Comparison of ENCODE assay signal across 8 cellular contexts in the genomic region with DNA sequence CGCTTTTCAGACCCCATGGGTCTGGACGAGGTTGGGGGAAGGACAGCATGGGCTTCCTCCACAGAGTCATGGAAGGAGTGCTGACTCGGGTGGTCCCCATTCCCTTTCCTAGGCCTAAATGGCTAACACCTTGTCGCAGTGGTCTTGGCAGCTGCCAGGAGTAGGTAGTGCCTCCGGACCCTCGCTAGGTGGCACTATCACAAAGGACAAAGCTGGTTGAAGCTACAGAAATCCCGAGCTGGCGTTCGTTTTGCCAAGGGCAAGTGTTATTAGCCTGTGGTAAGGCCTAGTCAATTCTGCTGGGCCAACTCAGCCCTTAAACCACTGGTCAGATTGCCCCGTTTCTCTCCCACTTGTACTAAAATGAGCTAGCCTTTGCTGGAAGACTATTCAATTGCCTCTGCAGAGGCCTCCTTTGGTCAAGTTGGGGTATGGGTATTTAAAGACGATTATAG. TPM values are rescaled to one million over a fixed set of nuclear protein-coding genes. Genes with fewer than 3 reads are reported as not detected.
DNase-seq lines count a peak whose midpoint lies in the region; ATAC-seq and TF ChIP-seq lines count a peak whose summit lies in the region.

No MANE protein-coding gene starts in this region.

- in situ Hi-C loops in IMR-90 (cut with MboI; ENCODE audit: low sequenced_read_pairs) = no loop called here

- DNase-seq in CD1c-positive myeloid dendritic cell (ENCODE audit: extremely low spot score) = peak; percentile 89
- DNase-seq in GM20000 (ENCODE audit: low spot score) = peak; percentile 83
- DNase-seq in IMR-90 = peak; percentile 94
- DNase-seq in OCI-LY7 (ENCODE audit: low spot score) = peak; percentile 92
- DNase-seq in activated T-cell treated with anti-CD3 and anti-CD28 coated beads for 4 hours = peak; percentile 82
- DNase-seq in erythroblast (lab: John Stamatoyannopoulos, UW) = peak; percentile 89 to 92
- peak; percentile 89 for DNase-seq in mucosa of gallbladder (ENCODE audit: low spot score)
- peak; percentile 63 for DNase-seq in stimulated activated CD8-positive, alpha-beta memory T cell treated with anti-CD3 and anti-CD28 coated beads, Interleukin-4, amount 100 ng/mL, for 24 hours (ENCODE audit: low read depth)

- WGBS in IMR-90 (ENCODE audit: extremely low coverage in 2 of 2, insufficient read length in 1 of 2), 2 experiments = 0% methylated on average over 5 of the region's 11 CpGs; no CpG with 5 or more reads in 1 of the 2 experiments

- H3K9ac ChIP-seq in IMR-90 (ENCODE audit: low read depth, low read length) = peak overlapping the region; percentile 83

- peaks cover 12% of the 10 kb centered on the region for H3K36me3 ChIP-seq in IMR-90 (ENCODE audit: control insufficient read depth, insufficient read depth, low read length)
- H3K36me3 ChIP-seq in OCI-LY7 (ENCODE audit: insufficient read depth, low read length) = peaks cover 21% of the 10 kb centered on the region

- H2BK20ac ChIP-seq in IMR-90 (ENCODE audit: low read depth, low read length) = peak overlapping the region; percentile 27; the same call in 1 of the 2 replicates

- dilution Hi-C loops in IMR-90 (cut with HindIII; ENCODE audit: low sequenced_read_pairs, unreplicated experiment) = no loop called here

- H3K23ac ChIP-seq in IMR-90 (ENCODE audit: low read depth, low read length) = no peak overlapping the region

- peak overlapping the region; percentile 82 for H3K4ac ChIP-seq in IMR-90 (ENCODE audit: low read depth, low read length)

- H2BK15ac ChIP-seq in IMR-90 (ENCODE audit: low read depth, low read length) = 0 out of 3 replicates have a peak overlapping the region, but pooled peaks have one; percentile 55

- H2AK5ac ChIP-seq in IMR-90 (ENCODE audit: low read depth, low read length) = peak overlapping the region; percentile 86; the same call in 1 of the 2 replicates

- peaks cover 27% of the 10 kb centered on the region for H3K79me2 ChIP-seq in OCI-LY7 (ENCODE audit: insufficient read depth, low read depth, low read length)

- peaks cover 3% of the 10 kb centered on the region for H3K4me1 ChIP-seq in IMR-90 (ENCODE audit: control insufficient read depth, insufficient read depth, low read length)
- H3K4me1 ChIP-seq in OCI-LY7 (ENCODE audit: insufficient read depth, low read length, poor library complexity, severe bottlenecking) = peaks cover 22% of the 10 kb centered on the region

- peak overlapping the region; percentile 86; the same call in 1 of the 2 replicates for H3K56ac ChIP-seq in IMR-90 (ENCODE audit: extremely low read depth, insufficient read depth, low read length)

- H4K20me1 ChIP-seq in IMR-90 (ENCODE audit: insufficient read depth, low read length) = peaks cover 28% of the 10 kb centered on the region
- H4K20me1 ChIP-seq in OCI-LY7 (ENCODE audit: insufficient read depth, low read length) = peaks cover 15% of the 10 kb centered on the region; the same call in 1 of the 2 replicates

- CTCF ChIA-PET in IMR-90 (lab: Yijun Ruan, JAX) = interaction anchor here (0.6 to 1.6 kb wide), 12 partner anchors 9 to 384 kb away, joined by 3 to 10 read pairs (median 4); partner anchors contain the start of genes CHRNB2 and KCNN3
- CTCF ChIA-PET in OCI-LY7 (lab: Charles Lee; ENCODE audit: unreplicated experiment) = interaction anchor here (0.6 to 1.6 kb wide), 6 partner anchors 13 to 306 kb away, joined by 3 to 4 read pairs (median 3); no protein-coding TSS in a partner anchor

- H3K14ac ChIP-seq in IMR-90 (replicated peaks; ENCODE audit: low read depth, low read length) = peak overlapping the region; percentile 80; the same call in 1 of the 2 replicates

- ATAC-seq in IMR-90 (ENCODE audit: low read depth) = peak; percentile 40

- intact Hi-C loops in IMR-90 (cut with micrococcal nuclease) = loop anchor here (1.0 to 5.0 kb wide), 5 partner anchors 110 to 501 kb away; no protein-coding TSS in a partner anchor
- intact Hi-C loops in OCI-LY7 (cut with micrococcal nuclease; ENCODE audit: unreplicated experiment) = loop anchor here (1.0 to 5.0 kb wide), 9 partner anchors 49 to 524 kb away; partner anchors contain the start of genes ADAR, PMVK and UBAP2L

- H3K18ac ChIP-seq in IMR-90 (ENCODE audit: low read depth, low read length) = no peak overlapping the region

- peak overlapping the region; percentile 68 for H2BK5ac ChIP-seq in IMR-90 (ENCODE audit: low read depth, low read length, poor library complexity, severe bottlenecking)

- TF ChIP-seq POLR2A in IMR-90 (IDR thresholded peaks at IDR 0.05; ENCODE audit: low read depth, low read length) = peak; percentile 51; the same call in 1 of the 2 replicates
- TF ChIP-seq POLR2A in erythroblast (IDR thresholded peaks at IDR 0.05; ENCODE audit: low read length) = no peak

- H4K91ac ChIP-seq in IMR-90 (ENCODE audit: insufficient read depth, low read depth, low read length) = peak overlapping the region; percentile 85; the same call in 1 of the 2 replicates

- peak overlapping the region; percentile 99 for H2AFZ ChIP-seq in IMR-90 (replicated peaks; ENCODE audit: low read length, poor library complexity)
- H2AFZ ChIP-seq in OCI-LY7 (ENCODE audit: low read length) = peak overlapping the region; percentile 69; the same call in 1 of the 2 replicates

- H3K79me1 ChIP-seq in IMR-90 (ENCODE audit: low read depth in 1 of 2, low read length in 2 of 2) = peaks cover 17 to 36% of the 10 kb centered on the region in 2 experiments

- peak; percentile 98 for TF ChIP-seq RAD21 in IMR-90 (IDR thresholded peaks at IDR 0.05; ENCODE audit: low read length)

- POLR2A ChIA-PET in IMR-90 (lab: Charles Lee; ENCODE audit: unreplicated experiment) (interaction anchor here (0.7 kb wide), 1 partner anchor 23 kb away, joined by 3 read pairs; no protein-coding TSS in a partner anchor), OCI-LY7 (lab: Charles Lee) (interaction anchor here (0.5 to 2.3 kb wide), 5 partner anchors 14 to 485 kb away, joined by 3 to 8 read pairs (median 4); no protein-coding TSS in a partner anchor)

- peak overlapping the region; percentile 73 to 94; a peak in 3 of 4 replicates for H4K8ac ChIP-seq in IMR-90 (ENCODE audit: low read depth in 2 of 2, low read length in 2 of 2)

- BruUV-seq in IMR-90 (replicated peaks; lab: Mats Ljungman, UMichigan) = no TSS peak
- BruUV-seq in OCI-LY7 (replicated peaks; lab: Mats Ljungman, UMichigan) = no TSS peak

- H2BK120ac ChIP-seq in IMR-90 (ENCODE audit: low read depth, low read length) = peak overlapping the region; percentile 56; the same call in 1 of the 2 replicates

- H3K4me2 ChIP-seq in IMR-90 (ENCODE audit: low read depth, low read length) = peak overlapping the region; percentile 82
- H3K4me2 ChIP-seq in OCI-LY7 (ENCODE audit: low read length) = peak overlapping the region; percentile 90

- H3K9me3 ChIP-seq in IMR-90 (ENCODE audit: control insufficient read depth, insufficient read depth, low read length) (no peaks in the 10 kb centered on the region), OCI-LY7 (ENCODE audit: low read length) (no peaks in the 10 kb centered on the region)

- peak overlapping the region; percentile 63; the same call in 1 of the 2 replicates for H4K5ac ChIP-seq in IMR-90 (ENCODE audit: low read depth, low read length)

- peak; percentile 92 for TF ChIP-seq CTCF in GM20000 (IDR thresholded peaks at IDR 0.05; ENCODE audit: extremely low read depth, missing control alignments)
- TF ChIP-seq CTCF in IMR-90 (conservative IDR thresholded peaks at IDR 0.05; ENCODE audit: low read depth, low read length) = peak; percentile 95
- TF ChIP-seq CTCF in OCI-LY7 (conservative IDR thresholded peaks at IDR 0.05; ENCODE audit: low read length) = peak; percentile 98

- H3K4me3 ChIP-seq in IMR-90 (ENCODE audit: insufficient read depth, low read depth, low read length) (peak overlapping the region; percentile 52; the same call in 1 of the 2 replicates), OCI-LY7 (ENCODE audit: low read depth, low read length, poor library complexity, severe bottlenecking) (peak overlapping the region; percentile 69)

- H3K9me2 ChIP-seq in OCI-LY7 (ENCODE audit: insufficient read depth, low read length) = no peaks in the 10 kb centered on the region

- H2AK9ac ChIP-seq in IMR-90 (replicated peaks; ENCODE audit: low read depth, low read length, poor library complexity) = peak overlapping the region; percentile 89

- H3K27ac ChIP-seq in IMR-90 (ENCODE audit: insufficient read depth, low read length) (peak overlapping the region; percentile 89; the same call in 1 of the 2 replicates), OCI-LY7 (ENCODE audit: low read depth, low read length, poor library complexity, severe bottlenecking) (peak overlapping the region; percentile 63)

- peaks cover 17% of the 10 kb centered on the region; the same call in 1 of the 2 replicates for H3K9me1 ChIP-seq in IMR-90 (ENCODE audit: insufficient read depth, low read length)

- no peaks in the 10 kb centered on the region for H3K27me3 ChIP-seq in IMR-90 (ENCODE audit: control insufficient read depth, insufficient read depth, low read length)

RNA-seq across cellular contexts. Expression of gene UBE2Q1, which starts 1.1 kb away (rescaled TPM):
- total RNA-seq in IMR-90 (2012; rRNA removed) (24.7 and 25.3 TPM in 2 replicates), OCI-LY7 (2022) (84.5 and 93.7 TPM in 2 replicates), mucosa of gallbladder (84.0 TPM)
- polyA plus RNA-seq in IMR-90 (2012; rRNA removed) = 20.6 and 21.3 TPM in 2 replicates
- polyA plus RNA-seq in IMR-90 (2012; cell fraction: cytosol; rRNA removed) = 5.2 and 5.9 TPM in 2 replicates
- polyA plus RNA-seq in IMR-90 (2012; cell fraction: nucleus; rRNA removed; ENCODE audit: low replicate concordance) = 17.5 and 18.6 TPM in 2 replicates
- total RNA-seq in OCI-LY7 (2014; rRNA removed; shearing (Covaris generic)) = 34.6 and 54.0 TPM in 2 replicates

RNA-seq across cellular contexts. Expression of gene CHRNB2, which starts 8.1 kb away (rescaled TPM):
- total RNA-seq in IMR-90 (2012; rRNA removed) = under 0.01 TPM in 1 of 2 replicates, not detected in the other
- 0.03 and 0.09 TPM in 2 replicates for polyA plus RNA-seq in IMR-90 (2012; rRNA removed)
- polyA plus RNA-seq in IMR-90 (2012; cell fraction: cytosol; rRNA removed) = 0.05 TPM in 1 of 2 replicates, not detected in the other
- polyA plus RNA-seq in IMR-90 (2012; cell fraction: nucleus; rRNA removed; ENCODE audit: low replicate concordance) = 0.03 and 0.11 TPM in 2 replicates
- 0.13 and 0.33 TPM in 2 replicates for total RNA-seq in OCI-LY7 (2014; rRNA removed; shearing (Covaris generic))
- 0.42 and 0.55 TPM in 2 replicates for total RNA-seq in OCI-LY7 (2022)
- total RNA-seq in mucosa of gallbladder = 0.17 TPM

RNA-seq across cellular contexts. Expression of gene ADAR, which starts 48.5 kb away (rescaled TPM):
- total RNA-seq in IMR-90 (2012; rRNA removed) = 101 and 131 TPM in 2 replicates
- polyA plus RNA-seq in IMR-90 (2012; rRNA removed) = 70.9 and 72.2 TPM in 2 replicates
- polyA plus RNA-seq in IMR-90 (2012; cell fraction: cytosol; rRNA removed) = 28.3 and 36.9 TPM in 2 replicates
- 83.2 and 150 TPM in 2 replicates for polyA plus RNA-seq in IMR-90 (2012; cell fraction: nucleus; rRNA removed; ENCODE audit: low replicate concordance)
- 87.8 and 90.2 TPM in 2 replicates for total RNA-seq in OCI-LY7 (2014; rRNA removed; shearing (Covaris generic))
- total RNA-seq in OCI-LY7 (2022) = 136 and 139 TPM in 2 replicates
- total RNA-seq in mucosa of gallbladder = 146 TPM

RNA-seq across cellular contexts. Expression of gene SHE, which starts 57.3 kb away (rescaled TPM):
- total RNA-seq in IMR-90 (2012; rRNA removed) = not detected in 2 replicates
- polyA plus RNA-seq in IMR-90 (2012; rRNA removed) = not detected in 2 replicates
- not detected in 2 replicates for polyA plus RNA-seq in IMR-90 (2012; cell fraction: cytosol; rRNA removed)
- not detected in 2 replicates for polyA plus RNA-seq in IMR-90 (2012; cell fraction: nucleus; rRNA removed; ENCODE audit: low replicate concordance)
- total RNA-seq in OCI-LY7 (2014; rRNA removed; shearing (Covaris generic)) = not detected in 2 replicates
- total RNA-seq in OCI-LY7 (2022) = not detected in 2 replicates
- total RNA-seq in mucosa of gallbladder = 6.2 TPM

RNA-seq across cellular contexts. Expression of gene TDRD10, which starts 57.5 kb away (rescaled TPM):
- total RNA-seq in IMR-90 (2012; rRNA removed) (not detected in 2 replicates), OCI-LY7 (2022) (not detected in 2 replicates), mucosa of gallbladder (2.3 TPM)
- not detected in 2 replicates for polyA plus RNA-seq in IMR-90 (2012; rRNA removed)
- polyA plus RNA-seq in IMR-90 (2012; cell fraction: cytosol; rRNA removed) = not detected in 2 replicates
- not detected in 2 replicates for polyA plus RNA-seq in IMR-90 (2012; cell fraction: nucleus; rRNA removed; ENCODE audit: low replicate concordance)
- 0.13 TPM in 1 of 2 replicates, not detected in the other for total RNA-seq in OCI-LY7 (2014; rRNA removed; shearing (Covaris generic))

Comparison
In these comparisons a context has a peak if more than half of its experiments do, and no peak if none do; other contexts are left out.
1. Peak in every context shown above with its lines: DNase-seq, ATAC-seq, H3K4me3 ChIP-seq and H3K27ac ChIP-seq.